24 cellular contexts compared by ENCODE assay signal in the genomic region with DNA sequence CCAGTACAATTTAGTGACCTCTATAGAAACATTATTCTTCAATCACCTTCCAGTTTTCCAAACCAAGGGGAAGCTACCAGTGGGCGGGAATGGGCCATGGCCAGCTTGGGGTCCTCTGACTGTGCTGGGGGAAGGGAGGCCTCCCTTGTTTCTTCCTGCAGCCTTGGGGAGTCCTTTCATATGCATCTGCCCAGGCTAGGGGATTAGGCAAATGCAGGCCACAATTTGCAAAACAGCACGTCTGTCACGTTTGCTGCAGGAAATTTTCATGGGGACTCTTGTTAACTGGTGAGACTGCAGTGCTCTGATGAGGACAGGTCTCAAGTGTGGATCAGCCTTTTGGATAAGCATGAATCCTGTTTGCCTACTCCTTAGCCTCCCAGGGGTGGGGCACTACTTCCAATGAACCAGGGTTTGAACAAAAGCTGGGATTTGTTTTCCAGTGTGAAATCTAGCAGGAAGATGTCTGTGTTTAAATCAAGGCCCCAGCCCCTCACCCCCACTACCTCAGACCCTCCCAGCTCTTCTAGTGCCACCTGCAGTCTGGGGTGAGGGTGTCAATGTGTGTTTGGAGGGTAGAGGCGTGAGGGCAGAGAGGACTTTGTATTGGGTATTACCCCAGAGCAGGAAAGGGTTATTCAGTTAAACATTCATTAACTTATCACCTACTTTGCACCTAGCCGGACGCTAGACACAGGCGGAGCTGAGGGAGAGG.
DNase-seq lines count a peak whose midpoint lies in the region; ATAC-seq and TF ChIP-seq lines count a peak whose summit lies in the region.
"Had no signal": no experiment of that assay in that cellular context is flagged by ENCODE, and none has a peak within 500 bp of the region (broad histone marks: within the 10 kb centered on the region; RNA-seq: fewer than 3 reads in every experiment).

No MANE protein-coding gene starts in this region.

- H3K4me1 ChIP-seq in OCI-LY3 (ENCODE audit: low read length): peaks cover 39% of the 10 kb centered on the region
- peaks cover 59% of the 10 kb centered on the region for H3K4me1 ChIP-seq in iPS-15b (ENCODE audit: control insufficient read depth, insufficient read depth, low read length)
- H3K4me1 ChIP-seq: lower lobe of right lung, upper lobe of right lung had no signal

- no peak overlapping the region for H3K9ac ChIP-seq in OCI-LY3 (ENCODE audit: low read length)
- peak overlapping the region; percentile 61 for H3K9ac ChIP-seq in iPS-15b (ENCODE audit: low read depth, low read length)

- no peak for ATAC-seq in GM21825 (IDR thresholded peaks at IDR 0.05; ENCODE audit: unreplicated experiment)
- ATAC-seq: CD8-positive, alpha-beta T cell; heart left ventricle; lower lobe of right lung; upper lobe of right lung had no signal

- H3K36me3 ChIP-seq in OCI-LY3 (replicated peaks; ENCODE audit: low read depth, low read length): no peaks in the 10 kb centered on the region
- no peaks in the 10 kb centered on the region for H3K36me3 ChIP-seq in iPS-15b (ENCODE audit: control insufficient read depth, insufficient read depth, low read length)
- H3K36me3 ChIP-seq: heart left ventricle, lower lobe of right lung, upper lobe of right lung had no signal

- H3K4me2 ChIP-seq in OCI-LY3 (ENCODE audit: low read length): peak overlapping the region; percentile 39

- no peak overlapping the region for H3K4me3 Mint-ChIP-seq in type B pancreatic cell
- H3K4me3 Mint-ChIP-seq in osteocyte (ENCODE audit: unreplicated experiment): no peak overlapping the region
- H3K4me3 Mint-ChIP-seq: activated naive CD4-positive, alpha-beta T cell treated with anti-CD3 and anti-CD28 coated beads for 36 hours; CD8-positive, alpha-beta T cell; T-helper 1 cell treated with Interleukin-12 subunit alpha and Interleukin-12 subunit beta and Interleukin-4 antibody, amounts not matched to agents 30 μg/mL and 1 μg/mL, for 36 hours had no signal

- peaks cover 5% of the 10 kb centered on the region; the same call in 1 of the 2 replicates for H3K27me3 ChIP-seq in OCI-LY3 (ENCODE audit: low read depth, low read length)
- peaks cover 24% of the 10 kb centered on the region for H3K27me3 ChIP-seq in iPS-15b (ENCODE audit: control insufficient read depth, insufficient read depth, low read length)
- H3K27me3 ChIP-seq: heart left ventricle, upper lobe of right lung had no signal

- H3K36me3 Mint-ChIP-seq in type B pancreatic cell (peaks cover 3% of the 10 kb centered on the region), osteocyte (ENCODE audit: unreplicated experiment) (no peaks in the 10 kb centered on the region)
- H3K36me3 Mint-ChIP-seq: CD8-positive, alpha-beta T cell had no signal

- no peaks in the 10 kb centered on the region for H4K20me1 ChIP-seq in OCI-LY3 (ENCODE audit: insufficient read depth, low read length)

- H3K27ac Mint-ChIP-seq in type B pancreatic cell (peak overlapping the region; percentile 76), osteocyte (ENCODE audit: unreplicated experiment) (no peak overlapping the region)
- H3K27ac Mint-ChIP-seq: activated naive CD4-positive, alpha-beta T cell treated with anti-CD3 and anti-CD28 coated beads for 36 hours; CD8-positive, alpha-beta T cell; T-helper 1 cell treated with Interleukin-12 subunit alpha and Interleukin-12 subunit beta and Interleukin-4 antibody, amounts not matched to agents 30 μg/mL and 1 μg/mL, for 36 hours had no signal

- H3K4me3 ChIP-seq in OCI-LY3 (ENCODE audit: low read length) (no peak overlapping the region), iPS-15b (ENCODE audit: low read depth, low read length) (peak overlapping the region; percentile 26)
- H3K4me3 ChIP-seq: heart left ventricle, lower lobe of right lung, skin epidermis, upper lobe of right lung had no signal

- H3K4me1 Mint-ChIP-seq in type B pancreatic cell (ENCODE audit: unreplicated experiment): peaks cover 51% of the 10 kb centered on the region
- peaks cover 10% of the 10 kb centered on the region for H3K4me1 Mint-ChIP-seq in osteocyte (ENCODE audit: unreplicated experiment)

- H3K27me3 Mint-ChIP-seq in type B pancreatic cell (no peaks in the 10 kb centered on the region), osteocyte (ENCODE audit: unreplicated experiment) (peaks cover 72% of the 10 kb centered on the region)

- peak; percentile 9 for DNase-seq in activated CD8-positive, alpha-beta memory T cell treated with anti-CD3 and anti-CD28 coated beads for 24 hours
- DNase-seq in activated CD8-positive, alpha-beta memory T cell treated with anti-CD3 and anti-CD28 coated beads, Interleukin-2, amount 50 U/mL, for 4 hours: no peak
- DNase-seq in type B pancreatic cell (ENCODE audit: extremely low spot score, unreplicated experiment) (no peak), osteocyte (ENCODE audit: extremely low spot score, unreplicated experiment) (no peak), activated T-cell treated with anti-CD3 and anti-CD28 coated beads for 4 hours (no peak)
- DNase-seq: activated naive CD4-positive, alpha-beta T cell treated with anti-CD3 and anti-CD28 coated beads for 36 hours; AML-193; CD8-positive, alpha-beta T cell; DMS153; effector memory CD4-positive, alpha-beta T cell; foreskin fibroblast; GDM1; heart left ventricle; lower lobe of right lung; NCI-H1048; NCI-H226; stimulated activated CD4-positive, alpha-beta T cell treated with anti-CD3 and anti-CD28 coated beads, Interleukin-1b, Interleukin-23, amount 100 ng/mL, for 48 hours; substantia nigra; upper lobe of right lung had no signal

- H2AFZ ChIP-seq in OCI-LY3 (ENCODE audit: low read depth, low read length): no peak overlapping the region

- H3K9me3 Mint-ChIP-seq in type B pancreatic cell: peaks cover 13% of the 10 kb centered on the region
- H3K9me3 Mint-ChIP-seq in osteocyte (ENCODE audit: unreplicated experiment): no peaks in the 10 kb centered on the region
- H3K9me3 Mint-ChIP-seq: activated naive CD4-positive, alpha-beta T cell treated with anti-CD3 and anti-CD28 coated beads for 36 hours; CD8-positive, alpha-beta T cell; T-helper 1 cell treated with Interleukin-12 subunit alpha and Interleukin-12 subunit beta and Interleukin-4 antibody, amounts not matched to agents 30 μg/mL and 1 μg/mL, for 36 hours had no signal

- H3K27ac ChIP-seq in OCI-LY3 (ENCODE audit: low read length): no peak overlapping the region
- H3K27ac ChIP-seq: heart left ventricle, lower lobe of right lung, skin epidermis, upper lobe of right lung had no signal

- H3K9me3 ChIP-seq in OCI-LY3 (ENCODE audit: insufficient read depth, low read length) (no peaks in the 10 kb centered on the region), iPS-15b (ENCODE audit: control insufficient read depth, insufficient read depth, low read length) (no peaks in the 10 kb centered on the region)
- H3K9me3 ChIP-seq: heart left ventricle, lower lobe of right lung, upper lobe of right lung had no signal

- no peaks in the 10 kb centered on the region for H3K79me2 ChIP-seq in OCI-LY3 (ENCODE audit: low read length)

- TF ChIP-seq CTCF in OCI-LY3 (IDR thresholded peaks at IDR 0.05; ENCODE audit: low read depth, low read length) (no peak), type B pancreatic cell (conservative IDR thresholded peaks at IDR 0.05) (no peak), osteocyte (IDR thresholded peaks at IDR 0.05) (no peak)
